ENCODE assay signal across 20 cellular contexts in genomic region chr7:159226303-159226702, GRCh38.
"Had no signal": no experiment of that assay in that cellular context is flagged by ENCODE, and none has a peak within 500 bp of the region (broad histone marks: within the 10 kb centered on the region; RNA-seq: fewer than 3 reads in every experiment).

No MANE protein-coding gene starts in this region.

- DNase-seq: IMR-90, Karpas-422, KG1, MM.1S, NCI-H1092 treated with DMSO at 0.1 percent for 48 hours, NCI-H1436, NCI-H187, NCI-H2029, NCI-H2081 treated with DMSO at 0.1 percent for 48 hours, NCI-H2171, NCI-H226, NCI-H446, NCI-H510A, NCI-H524 treated with DMSO at 0.1 percent for 48 hours, NCI-H69, NCI-H774, Right ventricle myocardium superior, RPMI8226, SIG-M5 had no signal

- ATAC-seq: HepG2 had no signal
